Comparison of ENCODE assay signal across 8 cellular contexts in the genomic region with DNA sequence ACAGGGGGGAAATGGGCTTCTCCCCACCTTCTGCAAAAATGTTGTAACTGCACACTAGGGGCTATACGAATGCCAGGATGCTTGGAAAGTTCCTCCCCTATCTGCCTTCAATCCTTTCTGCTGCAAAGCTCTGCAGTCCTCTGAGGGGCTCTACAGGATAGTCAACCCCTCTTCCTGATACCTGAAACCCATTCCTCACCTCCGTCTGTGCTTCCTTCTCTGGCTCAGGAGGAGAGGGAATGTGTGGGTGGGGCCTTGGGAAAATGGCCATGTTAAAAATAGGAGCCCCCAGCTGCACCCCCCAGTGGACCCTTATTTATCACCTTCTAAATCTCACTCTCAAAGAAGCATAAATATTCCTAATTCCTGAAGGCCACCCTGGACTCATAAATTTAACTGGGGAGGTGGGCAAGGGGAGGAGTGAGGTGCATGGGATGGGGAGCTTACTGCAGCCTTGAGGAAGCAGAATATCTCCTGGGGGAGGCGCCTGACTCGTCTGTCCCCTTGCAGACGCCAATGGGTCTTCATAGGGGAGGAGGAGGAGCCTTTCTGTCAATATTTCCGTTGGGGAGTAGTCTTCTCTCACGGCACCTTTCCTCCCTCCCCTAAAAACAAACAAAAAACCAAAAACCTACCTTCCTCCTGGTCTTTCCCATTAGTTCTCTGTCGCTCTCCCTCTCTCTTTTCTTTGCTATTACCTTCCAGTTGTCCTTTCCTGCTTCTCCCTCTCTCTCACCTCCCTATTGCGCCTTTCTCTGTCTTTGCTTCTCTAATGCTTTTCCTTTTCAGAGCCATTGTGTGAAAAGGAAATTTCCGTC. TPM values are rescaled to one million over a fixed set of nuclear protein-coding genes. Genes with fewer than 3 reads are reported as not detected.
DNase-seq lines count a peak whose midpoint lies in the region; ATAC-seq and TF ChIP-seq lines count a peak whose summit lies in the region.

No MANE protein-coding gene starts in this region.

- H3K9me3 Mint-ChIP-seq in activated CD8-positive, alpha-beta memory T cell treated with anti-CD3 and anti-CD28 coated beads, Interleukin-2, amount 10 ng/mL, durations not matched to agents 7 days and 5 days (ENCODE audit: low read depth) = no peaks in the 10 kb centered on the region

- H3K4me3 ChIP-seq in fibroblast of villous mesenchyme (ENCODE audit: low read depth, low read length) = peak overlapping the region; percentile 73

- peak; percentile 44 for ATAC-seq in activated CD8-positive, alpha-beta memory T cell treated with anti-CD3 and anti-CD28 coated beads, Interleukin-2, amount 10 ng/mL, durations not matched to agents 7 days and 5 days
- ATAC-seq in HG03108 (IDR thresholded peaks at IDR 0.05; ENCODE audit: unreplicated experiment) = no peak

- no peaks in the 10 kb centered on the region for H3K36me3 Mint-ChIP-seq in activated CD8-positive, alpha-beta memory T cell treated with anti-CD3 and anti-CD28 coated beads, Interleukin-2, amount 10 ng/mL, durations not matched to agents 7 days and 5 days

- H3K4me3 Mint-ChIP-seq in activated CD8-positive, alpha-beta memory T cell treated with anti-CD3 and anti-CD28 coated beads, Interleukin-2, amount 10 ng/mL, durations not matched to agents 7 days and 5 days = no peak overlapping the region

- H3K27me3 Mint-ChIP-seq in activated CD8-positive, alpha-beta memory T cell treated with anti-CD3 and anti-CD28 coated beads, Interleukin-2, amount 10 ng/mL, durations not matched to agents 7 days and 5 days = peaks cover 2% of the 10 kb centered on the region

- no peak overlapping the region for H3K27ac Mint-ChIP-seq in activated CD8-positive, alpha-beta memory T cell treated with anti-CD3 and anti-CD28 coated beads, Interleukin-2, amount 10 ng/mL, durations not matched to agents 7 days and 5 days

- TF ChIP-seq CTCF in fibroblast of villous mesenchyme (IDR thresholded peaks at IDR 0.05; ENCODE audit: insufficient read depth, low read depth, low read length) = no peak

- peaks cover 4% of the 10 kb centered on the region for H3K4me1 Mint-ChIP-seq in activated CD8-positive, alpha-beta memory T cell treated with anti-CD3 and anti-CD28 coated beads, Interleukin-2, amount 10 ng/mL, durations not matched to agents 7 days and 5 days

- DNase-seq in NCI-H2171 treated with DMSO at 0.1 percent for 48 hours (lab: John Stamatoyannopoulos, UW) = peak; percentile 43
- no peak for DNase-seq in NCI-H2171 (lab: John Stamatoyannopoulos, UW)
- DNase-seq in NCI-H1694 (lab: John Stamatoyannopoulos, UW) = peak; percentile 38
- peak; percentile 72 for DNase-seq in activated CD8-positive, alpha-beta memory T cell treated with anti-CD3 and anti-CD28 coated beads, Interleukin-2, amount 10 ng/mL, durations not matched to agents 7 days and 5 days
- DNase-seq in fibroblast of villous mesenchyme (ENCODE audit: low read depth) = no peak
- peak; percentile 48 to 54 for DNase-seq in stimulated activated CD4-positive, alpha-beta T cell treated with anti-CD3 and anti-CD28 coated beads, Interleukin-2, amount 100 ng/mL, for 24 hours
- no peak for DNase-seq in SKM-1 treated with dmso at 0.1 percent for 144 hours (lab: John Stamatoyannopoulos, UW; ENCODE audit: unreplicated experiment)

- CTCF ChIA-PET in activated CD8-positive, alpha-beta memory T cell treated with anti-CD3 and anti-CD28 coated beads, Interleukin-2, amount 10 ng/mL, durations not matched to agents 7 days and 5 days (lab: Charles Lee) = interaction anchor here (0.7 to 7.5 kb wide), 17 partner anchors 10 to 144 kb away, joined by 3 to 79 read pairs (median 6); partner anchors contain the start of gene COPZ1

RNA-seq across cellular contexts. Expression of gene GPR84, which starts 6.3 kb away (rescaled TPM):
- total RNA-seq in activated CD8-positive, alpha-beta memory T cell treated with anti-CD3 and anti-CD28 coated beads, Interleukin-2, amount 10 ng/mL, durations not matched to agents 7 days and 5 days = under 1 TPM; 0.32 to 0.59 TPM
- not detected in 2 replicates for total RNA-seq in fibroblast of villous mesenchyme

RNA-seq across cellular contexts. Expression of gene ZNF385A, which starts 26.5 kb away (rescaled TPM):
- total RNA-seq in activated CD8-positive, alpha-beta memory T cell treated with anti-CD3 and anti-CD28 coated beads, Interleukin-2, amount 10 ng/mL, durations not matched to agents 7 days and 5 days = under 1 TPM; 0.30 to 0.91 TPM
- total RNA-seq in fibroblast of villous mesenchyme = 1.3 and 2.2 TPM in 2 replicates

RNA-seq across cellular contexts. Expression of gene COPZ1, which starts 33.1 kb away (rescaled TPM):
- 100 to 1,000 TPM in 1 of 2 experiments, 10 to 100 TPM in 1; 90.8 to 104 TPM for total RNA-seq in activated CD8-positive, alpha-beta memory T cell treated with anti-CD3 and anti-CD28 coated beads, Interleukin-2, amount 10 ng/mL, durations not matched to agents 7 days and 5 days
- 95.0 and 139 TPM in 2 replicates for total RNA-seq in fibroblast of villous mesenchyme

RNA-seq across cellular contexts. Expression of gene NFE2, which starts 57.2 kb away (rescaled TPM):
- total RNA-seq in activated CD8-positive, alpha-beta memory T cell treated with anti-CD3 and anti-CD28 coated beads, Interleukin-2, amount 10 ng/mL, durations not matched to agents 7 days and 5 days = not detected
- under 0.01 and 0.43 TPM in 2 replicates for total RNA-seq in fibroblast of villous mesenchyme

Comparison
In these comparisons a context has a peak if more than half of its experiments do, and no peak if none do; other contexts are left out.
1. DNase-seq: peak in NCI-H2171 treated with DMSO at 0.1 percent for 48 hours (single experiment), NCI-H1694 (single experiment), activated CD8-positive, alpha-beta memory T cell treated with anti-CD3 and anti-CD28 coated beads, Interleukin-2, amount 10 ng/mL, durations not matched to agents 7 days and 5 days (single experiment) and stimulated activated CD4-positive, alpha-beta T cell treated with anti-CD3 and anti-CD28 coated beads, Interleukin-2, amount 100 ng/mL, for 24 hours (2 of 2); none in NCI-H2171 (single experiment), fibroblast of villous mesenchyme (single experiment) and SKM-1 treated with dmso at 0.1 percent for 144 hours (single experiment).